ENCODE assay signal across 28 cellular contexts in genomic region chr2:221337957-221338685, GRCh38.
A peak's percentile ranks its signal among the peaks of the same experiment; 100 is the strongest.
DNase-seq lines count a peak whose midpoint lies in the region; ATAC-seq and FAIRE-seq lines count a peak whose summit lies in the region.
"Had no signal": no experiment of that assay in that cellular context is flagged by ENCODE, and none has a peak within 500 bp of the region (broad histone marks: within the 10 kb centered on the region; RNA-seq: fewer than 3 reads in every experiment).

No MANE protein-coding gene starts in this region.

- DNase-seq in GM18507 (ENCODE audit: extremely low spot score, insufficient read length, low read depth) (no peak), kidney glomerular epithelial cell (lab: John Stamatoyannopoulos, UW) (peak; percentile 76), SW480 (ENCODE audit: low spot score) (no peak), NCI-H510A treated with DMSO at 0.1 percent for 48 hours (lab: John Stamatoyannopoulos, UW) (no peak), NCI-H2171 treated with DMSO at 0.1 percent for 48 hours (lab: John Stamatoyannopoulos, UW) (no peak), GM19238 (ENCODE audit: insufficient read length, low spot score) (no peak)
- DNase-seq: ACHN; activated CD4-positive, alpha-beta T cell treated with anti-CD3 and anti-CD28 coated beads, Interleukin-2, amount 50 U/mL, for 48 hours; activated gamma-delta T cell; activated T-cell treated with anti-CD3 and anti-CD28 coated beads for 4 hours; C1 segment of cervical spinal cord; effector CD8-positive, alpha-beta T cell; EL; HCEC 1CT; islet precursor cell; MG63; NCI-H1436; NCI-H526 treated with DMSO at 0.1 percent for 48 hours; OCI-M1; small intestine; T-helper 9 cell; testis had no signal

- FAIRE-seq in GM18507 (lab: Jason Lieb, UNC), result peak; percentile 12
- FAIRE-seq: frontal cortex, small intestine had no signal

- ATAC-seq in GM21381 (IDR thresholded peaks at IDR 0.05; ENCODE audit: unreplicated experiment) (peak; percentile 61), HG03196 (IDR thresholded peaks at IDR 0.05; ENCODE audit: unreplicated experiment) (peak; percentile 67)
- ATAC-seq: Right ventricle myocardium inferior; stimulated activated memory B cell treated with anti-CD40 and anti-IgM and Interleukin-4, amounts not matched to agents 10 μg/mL and 1 μg/mL and 100 μg/mL, for 72 hours; WTC11 had no signal
